22 cellular contexts compared by ENCODE assay signal in the genomic region with DNA sequence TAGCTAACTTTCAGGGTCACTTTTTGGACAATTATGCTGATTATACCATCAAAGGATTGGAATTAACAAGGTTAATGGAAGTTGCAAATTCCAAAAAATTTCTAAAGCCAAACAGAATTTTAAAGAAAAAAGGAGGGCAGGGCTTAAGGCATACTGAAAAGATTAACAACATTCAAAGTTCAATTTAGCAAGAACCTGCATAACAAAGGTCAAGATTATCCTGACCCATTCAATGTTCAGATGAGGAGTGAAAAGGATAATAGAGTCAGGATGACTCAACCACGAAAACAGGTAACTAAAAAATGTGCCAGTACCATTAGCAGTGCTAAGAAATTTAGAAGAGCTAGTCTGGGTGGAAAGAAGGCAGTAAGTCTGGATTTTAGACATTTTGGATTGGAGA.
"Had no signal": no experiment of that assay in that cellular context is flagged by ENCODE, and none has a peak within 500 bp of the region (broad histone marks: within the 10 kb centered on the region; RNA-seq: fewer than 3 reads in every experiment).

No MANE protein-coding gene starts in this region.

- H3K27me3 ChIP-seq: brain microvascular endothelial cell had no signal

- H3K4me3 ChIP-seq: coronary artery, dorsolateral prefrontal cortex had no signal

- H3K27ac ChIP-seq: brain microvascular endothelial cell, coronary artery, dorsolateral prefrontal cortex, VCaP had no signal

- DNase-seq: activated B cell treated with CpG ODN at 0.5 μM for 24 hours; activated CD4-positive, alpha-beta T cell treated with anti-CD3 and anti-CD28 coated beads for 48 hours; activated CD4-positive, alpha-beta T cell treated with anti-CD3 and anti-CD28 coated beads, Interleukin-2, amount 50 U/mL, for 1 hour; activated CD4-positive, alpha-beta T cell treated with anti-CD3 and anti-CD28 coated beads, Interleukin-2, amount 50 U/mL, for 48 hours; activated CD8-positive, alpha-beta memory T cell treated with anti-CD3 and anti-CD28 coated beads for 24 hours; activated CD8-positive, alpha-beta T cell treated with anti-CD3 and anti-CD28 coated beads for 36 hours; activated effector memory CD4-positive, alpha-beta T cell treated with Interleukin-2 at 50 U/mL for 16 hours; activated gamma-delta T cell treated with Interleukin-2 at 50 U/mL for 16 hours; activated naive CD4-positive, alpha-beta T cell treated with anti-CD3 and anti-CD28 coated beads, Interleukin-2, amount 50 U/mL, for 16 hours; activated naive CD4-positive, alpha-beta T cell treated with Interleukin-2 at 50 U/mL for 16 hours; activated T-cell treated with anti-CD3 and anti-CD28 coated beads, Interleukin-2, amount 50 U/mL, for 4 hours; amniotic stem cell; anterior cingulate cortex; brain microvascular endothelial cell; dorsolateral prefrontal cortex; effector memory CD4-positive, alpha-beta T cell; endodermal cell; foreskin fibroblast; head of caudate nucleus; T-helper 2 cell had no signal

- H3K36me3 ChIP-seq: brain microvascular endothelial cell had no signal
